Comparison of ENCODE assay signal across 18 cellular contexts in genomic region chr5:147085409-147085808, GRCh38.
DNase-seq lines count a peak whose midpoint lies in the region; ATAC-seq and TF ChIP-seq lines count a peak whose summit lies in the region.
"Had no signal": no experiment of that assay in that cellular context is flagged by ENCODE, and none has a peak within 500 bp of the region (broad histone marks: within the 10 kb centered on the region; RNA-seq: fewer than 3 reads in every experiment).

No MANE protein-coding gene starts in this region.

- no peak for ATAC-seq in natural killer cell treated with Interleukin-12 subunit alpha and Interleukin-12 subunit beta and Interleukin-15 and Interleukin-18, amount 100 ng/mL, for 72 hours
- ATAC-seq: GM12878, HepG2 had no signal

- H3K4me3 ChIP-seq in neural progenitor cell: peak overlapping the region; percentile 13
- H3K4me3 ChIP-seq: BLaER1, GM12878, HAP-1 had no signal

- peaks cover 2% of the 10 kb centered on the region for H3K27me3 Mint-ChIP-seq in neural progenitor cell (ENCODE audit: insufficient read depth, low read depth)
- H3K27me3 Mint-ChIP-seq in natural killer cell treated with Interleukin-12 subunit alpha and Interleukin-12 subunit beta and Interleukin-15 and Interleukin-18, amount 100 ng/mL, for 72 hours: peaks cover 4 to 25% of the 10 kb centered on the region in 2 donors
- H3K27me3 Mint-ChIP-seq: IgD-negative memory B cell had no signal

- H3K9me3 Mint-ChIP-seq in neural progenitor cell: peaks cover 13% of the 10 kb centered on the region
- H3K9me3 Mint-ChIP-seq in natural killer cell treated with Interleukin-12 subunit alpha and Interleukin-12 subunit beta and Interleukin-15 and Interleukin-18, amount 100 ng/mL, for 72 hours: no peaks in the 10 kb centered on the region

- no peak for TF ChIP-seq CTCF in neural progenitor cell (IDR thresholded peaks at IDR 0.05)

- H3K27me3 ChIP-seq in neural progenitor cell: no peaks in the 10 kb centered on the region
- H3K27me3 ChIP-seq: BLaER1 had no signal

- peak overlapping the region; percentile 65 for H3K4me2 ChIP-seq in neural progenitor cell
- H3K4me2 ChIP-seq: BLaER1 had no signal

- DNase-seq in caudate nucleus (lab: John Stamatoyannopoulos, UW): no peak
- peak; percentile 64 for DNase-seq in globus pallidus (ENCODE audit: low spot score)
- DNase-seq in neural progenitor cell (ENCODE audit: low spot score): no peak
- no peak for DNase-seq in natural killer cell treated with Interleukin-12 subunit alpha and Interleukin-12 subunit beta and Interleukin-15 and Interleukin-18, amount 100 ng/mL, for 72 hours (ENCODE audit: low spot score)
- DNase-seq in DMS114 treated with DMSO at 0.1 percent for 48 hours (lab: John Stamatoyannopoulos, UW; ENCODE audit: unreplicated experiment): no peak
- DNase-seq in NCI-H2171 treated with DMSO at 0.1 percent for 48 hours (lab: John Stamatoyannopoulos, UW): no peak
- DNase-seq: 8988T; CD4-positive, alpha-beta memory T cell; DMS53; DND-41; EL had no signal

- H3K4me1 Mint-ChIP-seq in neural progenitor cell: peaks cover 34% of the 10 kb centered on the region
- no peaks in the 10 kb centered on the region for H3K4me1 Mint-ChIP-seq in natural killer cell treated with Interleukin-12 subunit alpha and Interleukin-12 subunit beta and Interleukin-15 and Interleukin-18, amount 100 ng/mL, for 72 hours (ENCODE audit: low read depth in 2 of 2)
- H3K4me1 Mint-ChIP-seq: CD14-positive monocyte; CD4-positive, alpha-beta memory T cell; IgD-negative memory B cell had no signal

- H3F3A ChIP-seq in neural progenitor cell (ENCODE audit: low read depth): peaks cover 34% of the 10 kb centered on the region

- H3K9ac ChIP-seq in neural progenitor cell: no peak overlapping the region
- H3K9ac ChIP-seq: BLaER1 had no signal

- H3K79me2 ChIP-seq in neural progenitor cell (ENCODE audit: low read depth): no peaks in the 10 kb centered on the region

- H3K36me3 Mint-ChIP-seq in neural progenitor cell: no peaks in the 10 kb centered on the region
- no peaks in the 10 kb centered on the region for H3K36me3 Mint-ChIP-seq in natural killer cell treated with Interleukin-12 subunit alpha and Interleukin-12 subunit beta and Interleukin-15 and Interleukin-18, amount 100 ng/mL, for 72 hours
- H3K36me3 Mint-ChIP-seq: CD14-positive monocyte; CD4-positive, alpha-beta memory T cell; IgD-negative memory B cell had no signal

- peaks cover 39% of the 10 kb centered on the region for H3K4me1 ChIP-seq in neural progenitor cell
- H3K4me1 ChIP-seq: BLaER1, HAP-1 had no signal

- H3K9me3 ChIP-seq in neural progenitor cell (ENCODE audit: low read depth): no peaks in the 10 kb centered on the region
- H3K9me3 ChIP-seq: BLaER1, HAP-1 had no signal

- H2AFZ ChIP-seq in neural progenitor cell (replicated peaks): no peak overlapping the region

- H3K27ac Mint-ChIP-seq in neural progenitor cell: no peak overlapping the region
- H3K27ac Mint-ChIP-seq in natural killer cell treated with Interleukin-12 subunit alpha and Interleukin-12 subunit beta and Interleukin-15 and Interleukin-18, amount 100 ng/mL, for 72 hours: no peak overlapping the region
- H3K27ac Mint-ChIP-seq: CD14-positive monocyte; CD4-positive, alpha-beta memory T cell; IgD-negative memory B cell had no signal

- H4K20me1 ChIP-seq in neural progenitor cell (ENCODE audit: low read depth): no peaks in the 10 kb centered on the region
- H4K20me1 ChIP-seq: BLaER1 had no signal

- H3K36me3 ChIP-seq in neural progenitor cell: no peaks in the 10 kb centered on the region
- H3K36me3 ChIP-seq: BLaER1, HAP-1 had no signal

- H3K4me3 Mint-ChIP-seq in neural progenitor cell: no peak overlapping the region
- H3K4me3 Mint-ChIP-seq in natural killer cell treated with Interleukin-12 subunit alpha and Interleukin-12 subunit beta and Interleukin-15 and Interleukin-18, amount 100 ng/mL, for 72 hours: no peak overlapping the region
- H3K4me3 Mint-ChIP-seq: CD14-positive monocyte; CD4-positive, alpha-beta memory T cell; IgD-negative memory B cell had no signal

- peak overlapping the region; percentile 96 for H3K27ac ChIP-seq in caudate nucleus (ENCODE audit: low read depth, low read length)
- peak overlapping the region; percentile 72 for H3K27ac ChIP-seq in neural progenitor cell
- H3K27ac ChIP-seq in temporal lobe (ENCODE audit: low read depth, low read length): peak overlapping the region; percentile 93
- H3K27ac ChIP-seq: BLaER1 had no signal
